ENCODE assay signal across 4 cellular contexts in the genomic region with DNA sequence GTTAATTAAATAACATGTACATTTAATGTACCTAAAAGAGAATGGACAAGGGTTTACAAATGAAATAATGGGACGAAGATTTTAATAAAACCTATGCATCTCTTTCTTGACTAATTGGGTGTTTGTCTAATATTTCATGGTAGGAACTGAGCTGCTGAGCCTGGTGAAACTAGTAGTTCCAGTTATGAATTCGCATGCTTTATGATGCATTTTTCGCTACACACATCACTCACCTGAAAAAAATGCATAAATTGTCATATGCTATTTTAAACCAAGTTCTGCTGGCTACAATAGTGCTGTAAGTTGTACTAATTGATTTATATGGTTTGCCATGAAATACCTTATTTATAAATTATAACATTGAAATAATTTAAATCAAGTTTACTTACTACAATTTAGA.
"Had no signal": no experiment of that assay in that cellular context is flagged by ENCODE, and none has a peak within 500 bp of the region (broad histone marks: within the 10 kb centered on the region; RNA-seq: fewer than 3 reads in every experiment).

No MANE protein-coding gene starts in this region.

- H3K4me3 ChIP-seq: GM23338 had no signal

- DNase-seq: H9, HCEC 1CT, IMR-90 had no signal

- ATAC-seq: GM23338 had no signal

- H2AFZ ChIP-seq: GM23338 had no signal

- H3K4me2 ChIP-seq: GM23338 had no signal
